ENCODE assay signal across 13 cellular contexts in the genomic region with DNA sequence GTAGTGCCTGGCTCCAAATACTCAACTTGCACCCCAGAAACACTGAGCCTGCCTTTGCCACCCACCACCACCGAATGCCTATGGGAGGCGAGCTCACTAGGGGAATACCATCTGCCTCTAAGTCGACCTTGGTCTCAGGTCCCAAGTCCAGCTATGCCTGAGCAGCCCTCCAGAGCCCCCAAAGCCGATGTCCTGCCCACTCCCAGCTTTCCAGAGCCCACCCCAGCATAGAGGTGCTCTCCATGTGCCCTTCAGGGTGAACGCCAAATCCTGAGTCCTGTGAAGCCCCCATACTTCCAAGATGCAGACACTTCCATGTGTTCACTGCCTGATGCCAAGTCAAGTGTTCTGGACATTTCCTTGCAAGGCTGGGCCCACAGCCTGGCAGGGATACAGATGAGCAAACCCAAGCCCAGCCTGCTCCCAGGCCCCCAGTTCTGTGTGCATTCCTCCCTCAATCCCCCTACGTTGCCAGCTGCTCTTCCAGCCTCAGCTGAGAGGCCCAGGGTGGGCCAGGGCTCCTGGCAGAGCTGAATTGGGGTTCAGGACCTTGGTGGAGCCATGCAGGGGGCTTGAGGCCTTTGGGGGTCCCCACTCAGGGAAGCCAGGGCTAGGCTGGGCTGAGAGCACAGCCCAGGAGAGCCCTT. TPM values are rescaled to one million over a fixed set of nuclear protein-coding genes. Genes with fewer than 3 reads are reported as not detected.
DNase-seq lines count a peak whose midpoint lies in the region; ATAC-seq and TF ChIP-seq lines count a peak whose summit lies in the region.
"Had no signal": no experiment of that assay in that cellular context is flagged by ENCODE, and none has a peak within 500 bp of the region (broad histone marks: within the 10 kb centered on the region; RNA-seq: fewer than 3 reads in every experiment).

No MANE protein-coding gene starts in this region.

- no TSS peak for BruUV-seq in mammary epithelial cell (replicated peaks; lab: Mats Ljungman, UMichigan)

- H3K4me1 Mint-ChIP-seq in GM23338 (peaks cover 27% of the 10 kb centered on the region), nephron (peaks cover 30% of the 10 kb centered on the region)

- CTCF ChIA-PET in mammary epithelial cell (lab: Charles Lee; ENCODE audit: low non-redundant PET): no interaction called here

- H3K79me2 ChIP-seq in GM23338 (replicated peaks; ENCODE audit: insufficient read depth): peaks cover 19% of the 10 kb centered on the region
- peaks cover 20% of the 10 kb centered on the region for H3K79me2 ChIP-seq in mammary epithelial cell (ENCODE audit: insufficient read depth, low read length)

- in situ Hi-C loops in mammary epithelial cell (cut with MboI; ENCODE audit: low sequenced_read_pairs in 2 of 2): no loop called here

- H3K4me2 ChIP-seq in GM23338 (no peak overlapping the region), mammary epithelial cell (ENCODE audit: insufficient read depth, low read depth, low read length) (no peak overlapping the region)

- peak; percentile 51 for DNase-seq in DMS53 (lab: John Stamatoyannopoulos, UW)
- no peak for DNase-seq in DMS53 treated with DMSO at 0.1 percent for 48 hours (lab: John Stamatoyannopoulos, UW; ENCODE audit: unreplicated experiment)
- DNase-seq in GM23338 (ENCODE audit: low spot score): no peak
- DNase-seq in mammary epithelial cell: no peak
- no peak for DNase-seq in NCI-H748 treated with DMSO at 0.1 percent for 48 hours (lab: John Stamatoyannopoulos, UW)
- no peak for DNase-seq in T-helper 9 cell
- DNase-seq in germinal center (ENCODE audit: low spot score): no peak
- DNase-seq: activated CD4-positive, alpha-beta T cell treated with anti-CD3 and anti-CD28 coated beads, Interleukin-2, amount 50 U/mL, for 1 hour; IMR-90; NCI-H1436 had no signal

- H3K36me3 ChIP-seq in GM23338 (ENCODE audit: insufficient read depth) (no peaks in the 10 kb centered on the region), mammary epithelial cell (ENCODE audit: insufficient read depth, low read length) (no peaks in the 10 kb centered on the region)

- H3K27me3 ChIP-seq in GM23338 (ENCODE audit: insufficient read depth) (peaks cover 4% of the 10 kb centered on the region), mammary epithelial cell (ENCODE audit: insufficient read depth, low read length) (peaks cover 1% of the 10 kb centered on the region)

- no peak overlapping the region for H2AFZ ChIP-seq in GM23338
- peak overlapping the region; percentile 70 for H2AFZ ChIP-seq in mammary epithelial cell (ENCODE audit: low read depth, low read length)

- H4K20me1 ChIP-seq in GM23338 (replicated peaks; ENCODE audit: insufficient read depth) (peaks cover 12% of the 10 kb centered on the region; the same call in 1 of the 2 replicates), mammary epithelial cell (ENCODE audit: insufficient read depth, low read length) (no peaks in the 10 kb centered on the region)

- TF ChIP-seq CTCF in GM23338 (conservative IDR thresholded peaks at IDR 0.05; ENCODE audit: low read depth in 2 of 2) (no peak), mammary epithelial cell (conservative IDR thresholded peaks at IDR 0.05 in 1 of 2, IDR thresholded peaks at IDR 0.05 in 1 of 2; ENCODE audit: extremely low read depth in 1 of 2, insufficient read depth in 1 of 2, low read depth in 1 of 2, low read length in 2 of 2) (no peak), nephron (IDR thresholded peaks at IDR 0.05; ENCODE audit: unreplicated experiment in 3 of 3) (no peak)

- H3K36me3 Mint-ChIP-seq in GM23338 (ENCODE audit: low read depth): peaks cover 2% of the 10 kb centered on the region; the same call in 1 of the 3 replicates
- no peaks in the 10 kb centered on the region for H3K36me3 Mint-ChIP-seq in nephron (ENCODE audit: low read depth)

- H3K9me2 ChIP-seq in GM23338 (ENCODE audit: insufficient read depth): no peaks in the 10 kb centered on the region

- 100% methylated on average over 1 of the region's 6 CpGs for WGBS in mammary epithelial cell (ENCODE audit: low coverage, missing lambda C conversion rate)

- no peaks in the 10 kb centered on the region; the same call in 1 of the 2 replicates for H3F3A ChIP-seq in GM23338 (replicated peaks; ENCODE audit: low read depth)

- intact Hi-C loops in mammary epithelial cell (cut with micrococcal nuclease): no loop called here

- H3K9me3 ChIP-seq in mammary epithelial cell (replicated peaks; ENCODE audit: insufficient read depth, low read length): no peaks in the 10 kb centered on the region

- peaks cover 19% of the 10 kb centered on the region for H3K27me3 Mint-ChIP-seq in GM23338 (ENCODE audit: insufficient read depth, low read depth, poor library complexity)
- H3K27me3 Mint-ChIP-seq in nephron (ENCODE audit: low read depth): peaks cover 14% of the 10 kb centered on the region

- H3K27ac Mint-ChIP-seq in GM23338 (no peak overlapping the region; the same call in 1 of the 2 replicates), nephron (peak overlapping the region; percentile 92 to 94 (median 94))

- H3K27ac ChIP-seq in GM23338 (ENCODE audit: low read depth) (no peak overlapping the region), mammary epithelial cell (ENCODE audit: insufficient read depth, low read depth, low read length) (no peak overlapping the region)
- H3K27ac ChIP-seq: 22Rv1 had no signal

- H3K4me3 ChIP-seq in GM23338: no peak overlapping the region
- no peak overlapping the region for H3K4me3 ChIP-seq in mammary epithelial cell (replicated peaks in 1 of 3; ENCODE audit: insufficient read depth in 1 of 3, low read depth in 2 of 3, low read length in 3 of 3)
- H3K4me3 ChIP-seq: lung had no signal

- H3K9ac ChIP-seq in mammary epithelial cell (ENCODE audit: insufficient read depth, low read length): no peak overlapping the region

- no peaks in the 10 kb centered on the region; the same call in 2 of the 3 replicates for H3K9me3 Mint-ChIP-seq in GM23338
- no peaks in the 10 kb centered on the region for H3K9me3 Mint-ChIP-seq in nephron

- peak overlapping the region; percentile 75 for H3K4me3 Mint-ChIP-seq in GM23338
- H3K4me3 Mint-ChIP-seq in nephron: peak overlapping the region; percentile 81 to 90 (median 86)

- H3K4me1 ChIP-seq in GM23338 (ENCODE audit: insufficient read depth) (peaks cover 10% of the 10 kb centered on the region), mammary epithelial cell (ENCODE audit: insufficient read depth, low read length) (peaks cover 36% of the 10 kb centered on the region)

- ATAC-seq in GM23338: no peak

- dilution Hi-C loops in mammary epithelial cell (cut with HindIII; ENCODE audit: low sequenced_read_pairs): no loop called here

RNA-seq across cellular contexts. Expression of gene KMT5B, which starts 2.6 kb away (rescaled TPM):
- 31.0 and 39.1 TPM in 2 replicates for total RNA-seq in GM23338 (2014; rRNA removed; shearing (Covaris generic))
- polyA plus RNA-seq in GM23338 (2016; fragmentation: Nextera tagmentation; extraction: Ambion mirVana) (20.5 and 26.4 TPM in 2 replicates), mammary epithelial cell (6.4 TPM)
- total RNA-seq in mammary epithelial cell: 10 to 100 TPM; 23.0 to 29.7 TPM
- polyA minus RNA-seq in mammary epithelial cell: 5.3 TPM

RNA-seq across cellular contexts. Expression of gene C11orf24, which starts 56.1 kb away (rescaled TPM):
- total RNA-seq in GM23338 (2014; rRNA removed; shearing (Covaris generic)): 45.2 and 57.5 TPM in 2 replicates
- polyA plus RNA-seq in GM23338 (2016; fragmentation: Nextera tagmentation; extraction: Ambion mirVana) (49.8 and 50.7 TPM in 2 replicates), mammary epithelial cell (46.5 TPM)
- total RNA-seq in mammary epithelial cell: 10 to 100 TPM; 30.2 to 64.3 TPM
- polyA minus RNA-seq in mammary epithelial cell: 47.1 TPM
